19 cellular contexts compared by ENCODE assay signal in the genomic region with DNA sequence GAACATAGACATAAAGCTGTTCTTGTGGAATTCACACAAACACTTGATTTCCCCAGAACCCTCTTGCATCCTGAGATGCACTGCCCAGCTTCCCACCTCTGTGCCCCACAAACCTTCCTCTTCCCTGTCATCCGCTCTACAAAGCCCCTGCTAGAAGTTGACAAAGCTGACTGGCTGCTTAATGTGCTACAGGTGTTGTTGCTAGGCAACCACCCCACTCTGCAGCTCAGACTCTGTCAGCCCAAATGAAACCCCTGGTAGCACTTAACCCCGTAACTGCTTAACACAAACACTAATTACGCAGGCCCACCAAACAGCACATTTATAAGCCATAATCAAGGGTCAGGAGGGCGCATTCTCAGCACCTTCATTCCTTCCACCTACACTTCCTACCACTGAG.
DNase-seq lines count a peak whose midpoint lies in the region; ATAC-seq, FAIRE-seq and TF ChIP-seq lines count a peak whose summit lies in the region.
"Had no signal": no experiment of that assay in that cellular context is flagged by ENCODE, and none has a peak within 500 bp of the region (broad histone marks: within the 10 kb centered on the region; RNA-seq: fewer than 3 reads in every experiment).

No MANE protein-coding gene starts in this region.

- WGBS in smooth muscle cell (ENCODE audit: low lambda C conversion rate), result 83% methylated on average over 4 of the region's 4 CpGs

- H3K27me3 Mint-ChIP-seq in chondrocyte (ENCODE audit: low read depth), result peaks cover 2% of the 10 kb centered on the region
- H3K27me3 Mint-ChIP-seq: activated naive CD4-positive, alpha-beta T cell treated with anti-CD3 and anti-CD28 coated beads, Interleukin-2, amount 50 U/mL, for 24 hours had no signal

- TF ChIP-seq POLR2A in GM12892 (IDR thresholded peaks at IDR 0.05; ENCODE audit: low read depth, low read length), result no peak

- TF ChIP-seq CTCF in chondrocyte (IDR thresholded peaks at IDR 0.05) (no peak), smooth muscle cell (IDR thresholded peaks at IDR 0.05; ENCODE audit: borderline replicate concordance, insufficient read depth, poor library complexity, severe bottlenecking) (no peak), GM13977 (IDR thresholded peaks at IDR 0.05; ENCODE audit: extremely low read depth, insufficient read depth, missing control alignments) (no peak)

- H2AFZ ChIP-seq in smooth muscle cell (ENCODE audit: low read depth), result no peak overlapping the region

- peak overlapping the region; percentile 27 for H3K4me2 ChIP-seq in smooth muscle cell
- H3K4me2 ChIP-seq: A549 had no signal

- no peaks in the 10 kb centered on the region for H3K9me3 Mint-ChIP-seq in chondrocyte (ENCODE audit: low read depth)
- H3K9me3 Mint-ChIP-seq: activated naive CD4-positive, alpha-beta T cell treated with anti-CD3 and anti-CD28 coated beads, Interleukin-2, amount 50 U/mL, for 24 hours had no signal

- peaks cover 46% of the 10 kb centered on the region for H3K4me1 ChIP-seq in smooth muscle cell (ENCODE audit: low read depth)
- H3K4me1 ChIP-seq: A549 had no signal

- ATAC-seq in HG02970 (IDR thresholded peaks at IDR 0.05; ENCODE audit: low FRiP score, unreplicated experiment), result no peak
- ATAC-seq: A549, left lobe of liver had no signal

- H3K9ac ChIP-seq in smooth muscle cell (ENCODE audit: low read depth), result no peak overlapping the region

- no peak overlapping the region for H3K4me3 Mint-ChIP-seq in chondrocyte (ENCODE audit: unreplicated experiment)
- H3K4me3 Mint-ChIP-seq: activated naive CD4-positive, alpha-beta T cell treated with anti-CD3 and anti-CD28 coated beads, Interleukin-2, amount 50 U/mL, for 24 hours; CD4-positive, alpha-beta T cell had no signal

- H3K4me3 ChIP-seq in smooth muscle cell, result no peak overlapping the region
- H3K4me3 ChIP-seq: A549 had no signal

- no peaks in the 10 kb centered on the region for H3K36me3 Mint-ChIP-seq in chondrocyte (ENCODE audit: low read depth)
- H3K36me3 Mint-ChIP-seq: activated naive CD4-positive, alpha-beta T cell treated with anti-CD3 and anti-CD28 coated beads, Interleukin-2, amount 50 U/mL, for 24 hours had no signal

- no peaks in the 10 kb centered on the region for H3K36me3 ChIP-seq in smooth muscle cell (ENCODE audit: low read depth)

- no peaks in the 10 kb centered on the region for H3K27me3 ChIP-seq in smooth muscle cell (ENCODE audit: low read depth)

- DNase-seq in NCI-H82 (lab: John Stamatoyannopoulos, UW) (peak; percentile 42), NCI-H82 treated with DMSO at 0.1 percent for 48 hours (lab: John Stamatoyannopoulos, UW; ENCODE audit: unreplicated experiment) (no peak), NCI-H2171 (lab: John Stamatoyannopoulos, UW) (peak; percentile 35), chondrocyte (ENCODE audit: low spot score) (no peak), smooth muscle cell (lab: John Stamatoyannopoulos, UW; ENCODE audit: unreplicated experiment) (no peak), GM13977 (ENCODE audit: low spot score) (no peak), GM12892 (ENCODE audit: insufficient read length) (no peak)
- DNase-seq: activated CD4-positive, alpha-beta T cell treated with anti-CD3 and anti-CD28 coated beads for 48 hours; CD4-positive, alpha-beta T cell; GF-D8; hippocampal formation; Right ventricle myocardium superior; T-helper 9 cell had no signal

- FAIRE-seq in GM12892 (lab: Jason Lieb, UNC), result no peak
- FAIRE-seq: A549, GM18507, GM19239 had no signal

- peaks cover 27% of the 10 kb centered on the region for H3F3A ChIP-seq in smooth muscle cell (ENCODE audit: low read depth)

- no peaks in the 10 kb centered on the region for H4K20me1 ChIP-seq in smooth muscle cell (ENCODE audit: low read depth)

- H3K79me2 ChIP-seq in smooth muscle cell (ENCODE audit: low read depth), result no peaks in the 10 kb centered on the region

- peak overlapping the region; percentile 2 for H3K27ac Mint-ChIP-seq in chondrocyte (ENCODE audit: unreplicated experiment)
- H3K27ac Mint-ChIP-seq: activated naive CD4-positive, alpha-beta T cell treated with anti-CD3 and anti-CD28 coated beads, Interleukin-2, amount 50 U/mL, for 24 hours; CD4-positive, alpha-beta T cell had no signal

- no peaks in the 10 kb centered on the region for H3K9me3 ChIP-seq in smooth muscle cell (replicated peaks; ENCODE audit: low read depth)
- H3K9me3 ChIP-seq: A549 had no signal

- in situ Hi-C loops in GM13977 (cut with MboI; ENCODE audit: low pct_unique_long_range_greater_than_20kb, low sequenced_read_pairs, unreplicated experiment), result no loop called here

- H3K4me1 Mint-ChIP-seq in chondrocyte (ENCODE audit: low read depth), result peaks cover 28% of the 10 kb centered on the region
- H3K4me1 Mint-ChIP-seq: activated naive CD4-positive, alpha-beta T cell treated with anti-CD3 and anti-CD28 coated beads, Interleukin-2, amount 50 U/mL, for 24 hours had no signal

- H3K27ac ChIP-seq in smooth muscle cell (ENCODE audit: low read depth), result peak overlapping the region; percentile 62
- H3K27ac ChIP-seq: A549 had no signal

Comparison
In these comparisons a context has a peak if more than half of its experiments do, and no peak if none do; other contexts are left out.
1. DNase-seq: peak in NCI-H82 (single experiment) and NCI-H2171 (single experiment); none in NCI-H82 treated with DMSO at 0.1 percent for 48 hours (single experiment), chondrocyte (single experiment), smooth muscle cell (single experiment), GM13977 (single experiment) and GM12892 (single experiment).